Comparison of ENCODE assay signal across 8 cellular contexts in the genomic region with DNA sequence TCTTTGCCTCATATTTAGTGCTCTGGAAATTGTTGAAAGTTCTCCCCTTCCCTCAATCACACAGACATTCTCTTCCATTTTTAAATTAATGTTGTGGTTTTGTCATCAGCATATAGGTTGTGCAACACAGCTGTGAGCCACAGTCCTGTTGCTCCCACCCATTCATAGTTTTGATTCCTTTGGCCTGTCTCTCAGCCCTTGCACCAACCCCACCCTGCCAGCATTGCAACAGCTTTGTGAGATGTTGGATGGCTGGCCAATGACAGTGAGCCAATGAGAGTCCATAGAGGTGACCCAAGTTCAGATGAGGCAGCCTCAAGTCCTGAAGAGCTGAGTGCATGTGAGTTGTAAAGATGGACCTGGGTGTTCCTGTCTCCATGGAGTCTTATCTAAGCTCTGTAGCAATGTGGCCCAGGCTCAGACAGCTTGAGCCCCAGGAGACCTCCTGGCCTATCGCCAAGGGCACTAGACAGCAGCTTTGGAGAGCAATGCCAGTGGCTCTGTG.
DNase-seq lines count a peak whose midpoint lies in the region; ATAC-seq and TF ChIP-seq lines count a peak whose summit lies in the region.

No MANE protein-coding gene starts in this region.

- no peaks in the 10 kb centered on the region for H4K20me1 ChIP-seq in IMR-90 (ENCODE audit: insufficient read depth, low read length)

- no CpG with 5 or more reads among the region's 1 CpG for WGBS in IMR-90 (ENCODE audit: extremely low coverage in 2 of 2, insufficient read length in 1 of 2), 2 experiments

- DNase-seq in BE2C, result peak; percentile 85
- DNase-seq in IMR-90, result peak; percentile 53
- no peak for DNase-seq in activated CD8-positive, alpha-beta T cell treated with anti-CD3 and anti-CD28 coated beads, Interleukin-2, amount 10 ng/mL, durations not matched to agents 7 days and 5 days
- peak; percentile 3 for DNase-seq in kidney glomerular epithelial cell (lab: John Stamatoyannopoulos, UW)
- DNase-seq in germinal center (ENCODE audit: low spot score), result no peak

- H2AK5ac ChIP-seq in IMR-90 (ENCODE audit: low read depth, low read length), result no peak overlapping the region

- no peak overlapping the region for H3K4me3 Mint-ChIP-seq in activated CD8-positive, alpha-beta T cell treated with anti-CD3 and anti-CD28 coated beads, Interleukin-2, amount 10 ng/mL, durations not matched to agents 7 days and 5 days

- H2AFZ ChIP-seq in IMR-90 (replicated peaks; ENCODE audit: low read length, poor library complexity), result no peak overlapping the region

- H3K23ac ChIP-seq in IMR-90 (ENCODE audit: low read depth, low read length), result no peak overlapping the region

- no peak overlapping the region for H3K27ac ChIP-seq in IMR-90 (ENCODE audit: insufficient read depth, low read length)

- CTCF ChIA-PET in IMR-90 (lab: Yijun Ruan, JAX), result no interaction called here
- CTCF ChIA-PET in activated CD8-positive, alpha-beta T cell treated with anti-CD3 and anti-CD28 coated beads, Interleukin-2, amount 10 ng/mL, durations not matched to agents 7 days and 5 days (lab: Charles Lee), result interaction anchor here (0.9 to 1.3 kb wide), 3 partner anchors 12 to 24 kb away, joined by 3 to 4 read pairs (median 3); no protein-coding TSS in a partner anchor

- no peak overlapping the region for H2AK9ac ChIP-seq in IMR-90 (replicated peaks; ENCODE audit: low read depth, low read length, poor library complexity)

- H3K27ac Mint-ChIP-seq in activated CD8-positive, alpha-beta T cell treated with anti-CD3 and anti-CD28 coated beads, Interleukin-2, amount 10 ng/mL, durations not matched to agents 7 days and 5 days, result peak overlapping the region; percentile 36

- intact Hi-C loops in IMR-90 (cut with micrococcal nuclease), result no loop called here

- no peak overlapping the region for H3K9ac ChIP-seq in IMR-90 (ENCODE audit: low read depth, low read length)

- H4K91ac ChIP-seq in IMR-90 (ENCODE audit: insufficient read depth, low read depth, low read length), result no peak overlapping the region

- H3K4me2 ChIP-seq in IMR-90 (ENCODE audit: low read depth, low read length), result no peak overlapping the region

- peaks cover 4% of the 10 kb centered on the region for H3K9me3 Mint-ChIP-seq in activated CD8-positive, alpha-beta T cell treated with anti-CD3 and anti-CD28 coated beads, Interleukin-2, amount 10 ng/mL, durations not matched to agents 7 days and 5 days (ENCODE audit: insufficient read depth)

- H3K4me3 ChIP-seq in BE2C (ENCODE audit: low read depth, low read length) (no peak overlapping the region), IMR-90 (ENCODE audit: insufficient read depth, low read depth, low read length) (no peak overlapping the region)

- H2BK120ac ChIP-seq in IMR-90 (ENCODE audit: low read depth, low read length), result no peak overlapping the region

- no peak for TF ChIP-seq CTCF in BE2C (IDR thresholded peaks at IDR 0.05; ENCODE audit: low read depth, low read length)
- no peak for TF ChIP-seq CTCF in IMR-90 (conservative IDR thresholded peaks at IDR 0.05; ENCODE audit: low read depth, low read length)

- no peak overlapping the region for H4K5ac ChIP-seq in IMR-90 (ENCODE audit: low read depth, low read length)

- POLR2A ChIA-PET in IMR-90 (lab: Charles Lee; ENCODE audit: unreplicated experiment), result no interaction called here
- POLR2A ChIA-PET in activated CD8-positive, alpha-beta T cell treated with anti-CD3 and anti-CD28 coated beads, Interleukin-2, amount 10 ng/mL, durations not matched to agents 7 days and 5 days (lab: Charles Lee), result interaction anchor here (1.2 to 1.9 kb wide), 2 partner anchors 33 to 989 kb away, joined by 3 to 14 read pairs; partner anchors contain the start of gene ID2

- no TSS peak for BruUV-seq in IMR-90 (replicated peaks; lab: Mats Ljungman, UMichigan)

- no peak overlapping the region for H2BK15ac ChIP-seq in IMR-90 (ENCODE audit: low read depth, low read length)

- in situ Hi-C loops in IMR-90 (cut with MboI; ENCODE audit: low sequenced_read_pairs), result no loop called here

- no peak overlapping the region for H3K56ac ChIP-seq in IMR-90 (ENCODE audit: extremely low read depth, insufficient read depth, low read length)

- H2BK20ac ChIP-seq in IMR-90 (ENCODE audit: low read depth, low read length), result no peak overlapping the region

- TF ChIP-seq POLR2A in IMR-90 (IDR thresholded peaks at IDR 0.05; ENCODE audit: low read depth, low read length), result no peak

- no peak overlapping the region for H3K4ac ChIP-seq in IMR-90 (ENCODE audit: low read depth, low read length)

- no peak overlapping the region for H3K14ac ChIP-seq in IMR-90 (replicated peaks; ENCODE audit: low read depth, low read length)

- no peaks in the 10 kb centered on the region for H3K79me1 ChIP-seq in IMR-90 (ENCODE audit: low read depth in 1 of 2, low read length in 2 of 2)

- peaks cover 3% of the 10 kb centered on the region for H3K36me3 Mint-ChIP-seq in activated CD8-positive, alpha-beta T cell treated with anti-CD3 and anti-CD28 coated beads, Interleukin-2, amount 10 ng/mL, durations not matched to agents 7 days and 5 days (ENCODE audit: low read depth)

- TF ChIP-seq RAD21 in IMR-90 (IDR thresholded peaks at IDR 0.05; ENCODE audit: low read length), result no peak

- peaks cover 36% of the 10 kb centered on the region for H3K4me1 Mint-ChIP-seq in activated CD8-positive, alpha-beta T cell treated with anti-CD3 and anti-CD28 coated beads, Interleukin-2, amount 10 ng/mL, durations not matched to agents 7 days and 5 days (ENCODE audit: low read depth)

- dilution Hi-C loops in IMR-90 (cut with HindIII; ENCODE audit: low sequenced_read_pairs, unreplicated experiment), result no loop called here

- H4K8ac ChIP-seq in IMR-90 (ENCODE audit: low read depth in 2 of 2, low read length in 2 of 2), result no peak overlapping the region

- no peaks in the 10 kb centered on the region for H3K27me3 Mint-ChIP-seq in activated CD8-positive, alpha-beta T cell treated with anti-CD3 and anti-CD28 coated beads, Interleukin-2, amount 10 ng/mL, durations not matched to agents 7 days and 5 days (ENCODE audit: low read depth)

- H3K36me3 ChIP-seq in BE2C, result no peaks in the 10 kb centered on the region
- H3K36me3 ChIP-seq in IMR-90 (ENCODE audit: control insufficient read depth, insufficient read depth, low read length), result no peaks in the 10 kb centered on the region

- no peak overlapping the region for H2BK5ac ChIP-seq in IMR-90 (ENCODE audit: low read depth, low read length, poor library complexity, severe bottlenecking)

- no peaks in the 10 kb centered on the region for H3K9me1 ChIP-seq in IMR-90 (ENCODE audit: insufficient read depth, low read length)

- peaks cover 14% of the 10 kb centered on the region for H3K4me1 ChIP-seq in BE2C
- H3K4me1 ChIP-seq in IMR-90 (ENCODE audit: control insufficient read depth, insufficient read depth, low read length), result no peaks in the 10 kb centered on the region

- no peak overlapping the region; the same call in 1 of the 2 replicates for H3K18ac ChIP-seq in IMR-90 (ENCODE audit: low read depth, low read length)

- H3K9me3 ChIP-seq in BE2C, result no peaks in the 10 kb centered on the region
- H3K9me3 ChIP-seq in IMR-90 (ENCODE audit: control insufficient read depth, insufficient read depth, low read length), result no peaks in the 10 kb centered on the region

- H3K27me3 ChIP-seq in BE2C (no peaks in the 10 kb centered on the region), IMR-90 (ENCODE audit: control insufficient read depth, insufficient read depth, low read length) (no peaks in the 10 kb centered on the region)

- ATAC-seq in IMR-90 (ENCODE audit: low read depth), result peak; percentile 49
- no peak for ATAC-seq in activated CD8-positive, alpha-beta T cell treated with anti-CD3 and anti-CD28 coated beads, Interleukin-2, amount 10 ng/mL, durations not matched to agents 7 days and 5 days
- no peak for ATAC-seq in HG02981 (IDR thresholded peaks at IDR 0.05; ENCODE audit: unreplicated experiment)
- no peak for ATAC-seq in GM18867 (IDR thresholded peaks at IDR 0.05; ENCODE audit: unreplicated experiment)
- ATAC-seq in GM19328 (IDR thresholded peaks at IDR 0.05; ENCODE audit: unreplicated experiment), result no peak

TF ChIP-seq in IMR-90, 13 proteins besides CTCF, POLR2A, EP300 and RAD21:
- no peak for TF ChIP-seq FOS (IDR thresholded peaks at IDR 0.05; ENCODE audit: low read depth, low read length)
- TF ChIP-seq CEBPB (IDR thresholded peaks at IDR 0.05; ENCODE audit: low read depth, low read length), result peak; percentile 71

Comparison
In these comparisons a context has a peak if more than half of its experiments do, and no peak if none do; other contexts are left out.
1. DNase-seq: peak in BE2C (single experiment), IMR-90 (single experiment) and kidney glomerular epithelial cell (single experiment); none in activated CD8-positive, alpha-beta T cell treated with anti-CD3 and anti-CD28 coated beads, Interleukin-2, amount 10 ng/mL, durations not matched to agents 7 days and 5 days (single experiment) and germinal center (single experiment).